Comparison of ENCODE assay signal across 20 cellular contexts in the genomic region with DNA sequence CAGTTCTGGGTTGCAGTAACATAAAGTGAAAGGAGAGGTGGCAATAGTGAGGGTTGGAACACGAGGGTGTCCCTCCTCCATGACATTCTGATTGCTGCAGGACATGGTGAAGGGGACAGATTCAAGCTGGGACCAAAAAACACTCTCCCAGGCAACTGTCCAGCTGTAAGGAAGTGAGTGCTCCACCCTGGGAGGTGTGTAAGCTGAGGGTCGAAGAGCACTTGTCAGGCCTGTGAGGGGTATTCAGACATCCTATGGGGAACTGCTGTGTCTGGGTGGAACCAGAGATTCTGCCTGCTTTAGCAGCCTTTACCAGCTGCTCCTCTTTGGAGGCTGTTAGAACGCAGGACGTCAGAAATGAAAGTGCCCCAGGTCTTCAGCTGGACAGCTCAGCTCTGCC.
"Had no signal": no experiment of that assay in that cellular context is flagged by ENCODE, and none has a peak within 500 bp of the region (broad histone marks: within the 10 kb centered on the region; RNA-seq: fewer than 3 reads in every experiment).

No MANE protein-coding gene starts in this region.

- H3K27me3 Mint-ChIP-seq: progenitor cell of endocrine pancreas; stimulated activated naive CD8-positive, alpha-beta T cell treated with anti-CD3 and anti-CD28 coated beads, Interleukin-15, amount 100 ng/mL, for 72 hours had no signal

- H3K9me3 Mint-ChIP-seq: dendritic cell treated with granulocyte-macrophage colony-stimulating factor and Interleukin-4, amounts not matched to agents 40 ng/mL and 50 ng/mL, for 4 days; effector memory CD8-positive, alpha-beta T cell; immature natural killer cell; memory B cell; mesothelial cell of epicardium; natural killer cell treated with Interleukin-12 subunit alpha and Interleukin-12 subunit beta and Interleukin-15 and Interleukin-18, amount 100 ng/mL, for 72 hours; neural progenitor cell; stimulated activated naive B cell treated with anti-CD40 and anti-IgM and Interleukin-4, amounts not matched to agents 10 μg/mL and 1 μg/mL and 100 μg/mL, for 72 hours; stimulated activated naive CD8-positive, alpha-beta T cell treated with anti-CD3 and anti-CD28 coated beads, Interleukin-15, amount 100 ng/mL, for 72 hours had no signal

- H3K9me3 ChIP-seq: esophagus muscularis mucosa, pancreas, spleen, testis had no signal

- H3K36me3 Mint-ChIP-seq: immature natural killer cell; memory B cell; mesothelial cell of epicardium; natural killer cell treated with Interleukin-12 subunit alpha and Interleukin-12 subunit beta and Interleukin-15 and Interleukin-18, amount 100 ng/mL, for 72 hours; neural progenitor cell; stimulated activated naive B cell treated with anti-CD40 and anti-IgM and Interleukin-4, amounts not matched to agents 10 μg/mL and 1 μg/mL and 100 μg/mL, for 72 hours had no signal

- DNase-seq: effector memory CD8-positive, alpha-beta T cell; immature natural killer cell; nucleus accumbens; pancreas; spleen; stimulated activated CD4-positive, alpha-beta T cell treated with anti-CD3 and anti-CD28 coated beads, Interleukin-15, amount 100 ng/mL, for 24 hours; stimulated activated CD4-positive, alpha-beta T cell treated with anti-CD3 and anti-CD28 coated beads, Interleukin-1b, Interleukin-23, amount 100 ng/mL, for 48 hours; stimulated activated CD4-positive, alpha-beta T cell treated with anti-CD3 and anti-CD28 coated beads, Interleukin-4, amount 100 ng/mL, for 4 hours; stimulated activated naive B cell treated with anti-CD40 and anti-IgM and Interleukin-4, amounts not matched to agents 10 μg/mL and 1 μg/mL and 100 μg/mL, for 72 hours; stimulated activated naive CD8-positive, alpha-beta T cell treated with anti-CD3 and anti-CD28 coated beads, Interleukin-15, amount 100 ng/mL, for 72 hours; trophoblast cell had no signal

- H3K27ac ChIP-seq: epithelial cell of prostate, neural progenitor cell, pancreas, spleen had no signal

- H3K4me1 Mint-ChIP-seq: immature natural killer cell; memory B cell; mesothelial cell of epicardium; stimulated activated naive B cell treated with anti-CD40 and anti-IgM and Interleukin-4, amounts not matched to agents 10 μg/mL and 1 μg/mL and 100 μg/mL, for 72 hours; stimulated activated naive CD8-positive, alpha-beta T cell treated with anti-CD3 and anti-CD28 coated beads, Interleukin-15, amount 100 ng/mL, for 72 hours had no signal

- H3K27ac Mint-ChIP-seq: dendritic cell treated with granulocyte-macrophage colony-stimulating factor and Interleukin-4, amounts not matched to agents 40 ng/mL and 50 ng/mL, for 4 days; effector memory CD8-positive, alpha-beta T cell; immature natural killer cell; memory B cell; mesothelial cell of epicardium; natural killer cell treated with Interleukin-12 subunit alpha and Interleukin-12 subunit beta and Interleukin-15 and Interleukin-18, amount 100 ng/mL, for 72 hours; neural progenitor cell; progenitor cell of endocrine pancreas; stimulated activated naive B cell treated with anti-CD40 and anti-IgM and Interleukin-4, amounts not matched to agents 10 μg/mL and 1 μg/mL and 100 μg/mL, for 72 hours; stimulated activated naive CD8-positive, alpha-beta T cell treated with anti-CD3 and anti-CD28 coated beads, Interleukin-15, amount 100 ng/mL, for 72 hours had no signal

- H3K4me1 ChIP-seq: pancreas had no signal

- H3K36me3 ChIP-seq: esophagus muscularis mucosa, neural progenitor cell, pancreas, spleen had no signal

- H3K9ac ChIP-seq: neural progenitor cell had no signal

- H3K4me3 ChIP-seq: esophagus muscularis mucosa, neural progenitor cell, pancreas, spleen, testis had no signal

- H3K4me2 ChIP-seq: neural progenitor cell had no signal

- ATAC-seq: effector memory CD8-positive, alpha-beta T cell; stimulated activated naive B cell treated with anti-CD40 and anti-IgM and Interleukin-4, amounts not matched to agents 10 μg/mL and 1 μg/mL and 100 μg/mL, for 72 hours; stimulated activated naive CD8-positive, alpha-beta T cell treated with anti-CD3 and anti-CD28 coated beads, Interleukin-15, amount 100 ng/mL, for 72 hours had no signal

- H3K27me3 ChIP-seq: esophagus muscularis mucosa, neural progenitor cell, pancreas, spleen, testis had no signal

- H3K4me3 Mint-ChIP-seq: dendritic cell treated with granulocyte-macrophage colony-stimulating factor and Interleukin-4, amounts not matched to agents 40 ng/mL and 50 ng/mL, for 4 days; effector memory CD8-positive, alpha-beta T cell; immature natural killer cell; memory B cell; mesothelial cell of epicardium; natural killer cell treated with Interleukin-12 subunit alpha and Interleukin-12 subunit beta and Interleukin-15 and Interleukin-18, amount 100 ng/mL, for 72 hours; neural progenitor cell; stimulated activated naive B cell treated with anti-CD40 and anti-IgM and Interleukin-4, amounts not matched to agents 10 μg/mL and 1 μg/mL and 100 μg/mL, for 72 hours; stimulated activated naive CD8-positive, alpha-beta T cell treated with anti-CD3 and anti-CD28 coated beads, Interleukin-15, amount 100 ng/mL, for 72 hours had no signal
